In genomic region chr10:29287635-29288034, GRCh38 we compare ENCODE assay signal across 9 cellular contexts. TPM values are rescaled to one million over a fixed set of nuclear protein-coding genes. Genes with fewer than 3 reads are reported as not detected.
"Had no signal": no experiment of that assay in that cellular context is flagged by ENCODE, and none has a peak within 500 bp of the region (broad histone marks: within the 10 kb centered on the region; RNA-seq: fewer than 3 reads in every experiment).

No MANE protein-coding gene starts in this region.

- H3K4me2 ChIP-seq: GM23338 had no signal

- H3K4me3 Mint-ChIP-seq: GM23338, H9, IgD-negative memory B cell had no signal

- H3K27ac Mint-ChIP-seq: GM23338, H9, IgD-negative memory B cell had no signal

- ATAC-seq: GM23338 had no signal

- H3K27me3 Mint-ChIP-seq: IgD-negative memory B cell had no signal

- H3K4me1 Mint-ChIP-seq: GM23338, H9 had no signal

- H3K9me3 Mint-ChIP-seq: GM23338, IgD-negative memory B cell had no signal

- DNase-seq: H9, HCEC 1CT, KG1 had no signal

- H2AFZ ChIP-seq: GM23338 had no signal

- H3K4me3 ChIP-seq: GM23338 had no signal

- FAIRE-seq: H1, H54, HTR-8/SVneo had no signal

- H3K36me3 Mint-ChIP-seq: IgD-negative memory B cell had no signal

RNA-seq across cellular contexts. Expression of gene LYZL1, which starts 1.2 kb away (rescaled TPM):
- total RNA-seq: GM23338, H1, H9, HT-29 had no signal
- polyA plus RNA-seq: GM23338, H1, IgD-negative memory B cell had no signal
